Comparison of ENCODE assay signal across 1 cellular context in genomic region chr19:5691205-5691929, GRCh38.
TF ChIP-seq lines count a peak whose summit lies in the region.

No MANE protein-coding gene starts in this region.

TF ChIP-seq in K562, 482 proteins besides CTCF, POLR2A, EP300 and RAD21 (continued from another document and continues in another):
- TF ChIP-seq SRSF9 (IDR thresholded peaks at IDR 0.05; ENCODE audit: borderline replicate concordance, low read depth, low read length) = no peak
- TF ChIP-seq ZBTB26 (CRISPR knock-in tag; IDR thresholded peaks at IDR 0.05) = no peak
- TF ChIP-seq TCF7L2 (IDR thresholded peaks at IDR 0.05; ENCODE audit: low read depth, low read length) = no peak
- no peak for TF ChIP-seq MYC (IDR thresholded peaks at IDR 0.05; ENCODE audit: low read depth, low read length)
- peak; percentile 60; the same call in 1 of the 2 replicates for TF ChIP-seq MYC (CRISPR knock-in tag; IDR thresholded peaks at IDR 0.05; ENCODE audit: borderline replicate concordance, low read depth)
- TF ChIP-seq NEUROD1 (IDR thresholded peaks at IDR 0.05; ENCODE audit: borderline replicate concordance, low read depth, low read length, partially characterized antibody) = no peak
- TF ChIP-seq ZNF830 (CRISPR knock-in tag; IDR thresholded peaks at IDR 0.05) = 0 out of 2 replicates have a peak, but pooled peaks have one; percentile 81
- no peak for TF ChIP-seq COPS2 (conservative IDR thresholded peaks at IDR 0.05)
- no peak for TF ChIP-seq MEF2D (tag; conservative IDR thresholded peaks at IDR 0.05; ENCODE audit: low read depth)
- TF ChIP-seq GATAD2A (IDR thresholded peaks at IDR 0.05) = no peak
- no peak for TF ChIP-seq BMI1 (IDR thresholded peaks at IDR 0.05; ENCODE audit: low read length)
- no peak for TF ChIP-seq KLF1 (tag; IDR thresholded peaks at IDR 0.05)
- no peak for TF ChIP-seq HDAC3 (IDR thresholded peaks at IDR 0.05; ENCODE audit: borderline replicate concordance, partially characterized antibody)
- no peak for TF ChIP-seq SETDB1 (IDR thresholded peaks at IDR 0.05; ENCODE audit: low read length)
- no peak for TF ChIP-seq TSC22D4 (tag; IDR thresholded peaks at IDR 0.05)
- no peak for TF ChIP-seq RNF2 (IDR thresholded peaks at IDR 0.05)
- no peak for TF ChIP-seq ZFX (CRISPR knock-in tag; IDR thresholded peaks at IDR 0.05)
- no peak for TF ChIP-seq KLF16 (IDR thresholded peaks at IDR 0.05)
- no peak for TF ChIP-seq CBX5 (IDR thresholded peaks at IDR 0.05; ENCODE audit: borderline replicate concordance, low read depth)
- no peak for TF ChIP-seq IRF9 (tag; IDR thresholded peaks at IDR 0.05)
- TF ChIP-seq ZNF445 (CRISPR knock-in tag; IDR thresholded peaks at IDR 0.05; ENCODE audit: low read depth) = no peak
- TF ChIP-seq GABPA (tag; conservative IDR thresholded peaks at IDR 0.05; ENCODE audit: low read depth) = no peak
- no peak for TF ChIP-seq STAT5A (IDR thresholded peaks at IDR 0.05; ENCODE audit: borderline replicate concordance, low read length)
- no peak for TF ChIP-seq ZNF124 (CRISPR knock-in tag; IDR thresholded peaks at IDR 0.05)
- no peak for TF ChIP-seq PHF21A (IDR thresholded peaks at IDR 0.05; ENCODE audit: borderline replicate concordance, low read depth)
- no peak for TF ChIP-seq SMARCB1 (IDR thresholded peaks at IDR 0.05; ENCODE audit: insufficient read length, low read depth)
- no peak for TF ChIP-seq HMGXB4 (CRISPR knock-in tag; IDR thresholded peaks at IDR 0.05)
- peak; percentile 56; the same call in 1 of the 2 replicates for TF ChIP-seq ZNF134 (CRISPR knock-in tag; conservative IDR thresholded peaks at IDR 0.05)
- TF ChIP-seq TSHZ1 (CRISPR knock-in tag; IDR thresholded peaks at IDR 0.05) = no peak
- TF ChIP-seq MTA1 (IDR thresholded peaks at IDR 0.05; ENCODE audit: borderline replicate concordance) = no peak
- peak; percentile 36; the same call in 1 of the 2 replicates for TF ChIP-seq CHD2 (IDR thresholded peaks at IDR 0.05; ENCODE audit: low read depth, low read length)
- TF ChIP-seq NCOA2 (IDR thresholded peaks at IDR 0.05; ENCODE audit: partially characterized antibody in 2 of 2) = no peak
- no peak; the same call in 1 of the 2 replicates for TF ChIP-seq HBP1 (CRISPR knock-in tag; IDR thresholded peaks at IDR 0.05)
- TF ChIP-seq NR1H2 (CRISPR knock-in tag; IDR thresholded peaks at IDR 0.05) = no peak
- no peak for TF ChIP-seq ARID1B (IDR thresholded peaks at IDR 0.05)
- no peak for TF ChIP-seq NFXL1 (CRISPR knock-in tag; IDR thresholded peaks at IDR 0.05)
- TF ChIP-seq EZH2 (IDR thresholded peaks at IDR 0.05; ENCODE audit: borderline replicate concordance, low read depth, low read length) = no peak
- TF ChIP-seq JUND (IDR thresholded peaks at IDR 0.05; ENCODE audit: borderline replicate concordance, low read depth, low read length) = no peak
- TF ChIP-seq JUND (tag; IDR thresholded peaks at IDR 0.05; ENCODE audit: borderline replicate concordance, low read depth, low read length) = no peak
- TF ChIP-seq ZNF57 (CRISPR knock-in tag; IDR thresholded peaks at IDR 0.05) = no peak
- TF ChIP-seq DMBX1 (CRISPR knock-in tag; IDR thresholded peaks at IDR 0.05; ENCODE audit: borderline replicate concordance) = no peak
- no peak for TF ChIP-seq ZNF449 (CRISPR knock-in tag; IDR thresholded peaks at IDR 0.05)
- TF ChIP-seq GTF3C2 (IDR thresholded peaks at IDR 0.05; ENCODE audit: borderline replicate concordance, extremely low read depth, insufficient read length) = no peak
- TF ChIP-seq ID3 (CRISPR knock-in tag; IDR thresholded peaks at IDR 0.05) = no peak
- no peak for TF ChIP-seq ID3 (tag; IDR thresholded peaks at IDR 0.05)
- no peak for TF ChIP-seq ZBTB5 (IDR thresholded peaks at IDR 0.05)
- no peak for TF ChIP-seq ZNF146 (CRISPR knock-in tag; IDR thresholded peaks at IDR 0.05; ENCODE audit: unreplicated experiment)
- TF ChIP-seq ZNF354B (CRISPR knock-in tag; IDR thresholded peaks at IDR 0.05) = no peak
- TF ChIP-seq ZBTB33 (CRISPR knock-in tag; IDR thresholded peaks at IDR 0.05) = no peak
- no peak for TF ChIP-seq KDM2B (CRISPR knock-in tag; IDR thresholded peaks at IDR 0.05)
